8 cellular contexts compared by ENCODE assay signal in genomic region chr17:75261336-75262111, GRCh38.
A peak's percentile ranks its signal among the peaks of the same experiment; 100 is the strongest.
DNase-seq lines count a peak whose midpoint lies in the region; ATAC-seq lines count a peak whose summit lies in the region.

TSS of gene GGA3 (minus strand) at chr17:75261606. CDS start at chr17:75261587, 19 bp downstream.
TSS of gene MRPS7 (plus strand) at chr17:75261879. CDS start at chr17:75261901, 22 bp downstream.

- DNase-seq in Ammon's horn (ENCODE audit: low spot score) (peak; percentile 95), NCI-H526 (lab: John Stamatoyannopoulos, UW) (peak; percentile 81 to 97), left kidney (ENCODE audit: low read depth, low spot score) (peak; percentile 98)
- peak; percentile 97 for DNase-seq in activated CD4-positive, alpha-beta T cell treated with anti-CD3 and anti-CD28 coated beads for 48 hours
- peak; percentile 96 to 97 for DNase-seq in stimulated activated CD4-positive, alpha-beta T cell treated with anti-CD3 and anti-CD28 coated beads, Interleukin-2, amount 100 ng/mL, for 24 hours

- peak; percentile 87 for ATAC-seq in GM19324 (IDR thresholded peaks at IDR 0.05; ENCODE audit: low FRiP score, unreplicated experiment)
- ATAC-seq in HG03469 (IDR thresholded peaks at IDR 0.05; ENCODE audit: unreplicated experiment) = peak; percentile 71

- H3K27ac ChIP-seq in cingulate gyrus (ENCODE audit: low read depth, low read length) = peak within 1 kb of the TSS; percentile 100

Comparison
In these comparisons a context has a peak if more than half of its experiments do, and no peak if none do; other contexts are left out.
1. Peak in every context shown above with its lines: DNase-seq, ATAC-seq and H3K27ac ChIP-seq.